ENCODE assay signal across 16 cellular contexts in the genomic region with DNA sequence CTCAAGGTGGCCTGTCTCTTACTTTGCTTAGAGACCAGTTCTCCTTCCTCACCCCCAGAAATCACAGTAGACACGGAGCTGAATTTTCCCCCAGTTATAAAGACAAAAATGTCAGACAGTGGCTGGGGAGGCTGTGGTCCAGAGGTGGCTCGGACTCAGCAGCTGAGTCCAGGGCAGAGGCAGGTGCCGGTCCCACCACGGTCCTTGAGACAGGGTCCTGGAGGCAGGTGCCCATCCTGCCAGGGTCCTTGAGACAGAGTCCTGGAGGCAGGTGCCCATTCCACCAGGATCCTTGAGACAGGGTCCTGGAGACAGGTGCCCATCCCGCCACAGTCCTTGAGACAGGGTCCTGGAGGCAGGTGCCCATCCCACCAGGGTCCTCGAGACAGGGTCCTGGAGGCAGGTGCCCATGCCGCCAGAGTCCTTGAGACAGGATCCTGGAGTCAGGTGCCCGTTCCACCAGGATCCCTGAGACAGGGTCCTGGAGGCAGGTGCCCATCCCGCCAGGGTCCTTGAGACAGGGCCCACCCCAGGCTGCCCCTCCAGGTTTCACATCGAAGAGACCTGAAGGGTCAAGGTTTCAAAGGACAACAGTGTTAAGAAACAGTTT.
"Had no signal": no experiment of that assay in that cellular context is flagged by ENCODE, and none has a peak within 500 bp of the region (broad histone marks: within the 10 kb centered on the region; RNA-seq: fewer than 3 reads in every experiment).

No MANE protein-coding gene starts in this region.

- H3K27ac ChIP-seq: esophagus squamous epithelium, gastroesophageal sphincter, parathyroid adenoma had no signal

- ATAC-seq: gastroesophageal sphincter, left colon, natural killer cell had no signal

- H3K27me3 ChIP-seq: esophagus squamous epithelium, gastroesophageal sphincter had no signal

- H3K36me3 Mint-ChIP-seq: natural killer cell, type B pancreatic cell had no signal

- H3K4me3 ChIP-seq: esophagus squamous epithelium, gastroesophageal sphincter had no signal

- H3K9me3 Mint-ChIP-seq: immature natural killer cell, memory B cell, mesothelial cell of epicardium, natural killer cell, neural crest cell, type B pancreatic cell had no signal

- H3K27ac Mint-ChIP-seq: immature natural killer cell, memory B cell, mesothelial cell of epicardium, natural killer cell had no signal

- DNase-seq: dermis blood vessel endothelial cell; esophagus squamous epithelium; foreskin fibroblast; immature natural killer cell; left colon; natural killer cell; occipital lobe; small intestine; stimulated activated CD4-positive, alpha-beta T cell treated with anti-CD3 and anti-CD28 coated beads, Interleukin-2, amount 100 ng/mL, for 48 hours; stimulated activated naive CD4-positive, alpha-beta T cell treated with Interleukin-2 at 50 U/mL for 16 hours had no signal

- H3K4me3 Mint-ChIP-seq: immature natural killer cell, memory B cell, mesothelial cell of epicardium, natural killer cell, neural crest cell, type B pancreatic cell had no signal

- H3K27me3 Mint-ChIP-seq: memory B cell, type B pancreatic cell had no signal

- H3K4me1 ChIP-seq: gastroesophageal sphincter, parathyroid adenoma had no signal

- H3K9me3 ChIP-seq: esophagus squamous epithelium, gastroesophageal sphincter had no signal

- H3K4me1 Mint-ChIP-seq: immature natural killer cell, memory B cell had no signal
